Comparison of ENCODE assay signal across 21 cellular contexts in the genomic region with DNA sequence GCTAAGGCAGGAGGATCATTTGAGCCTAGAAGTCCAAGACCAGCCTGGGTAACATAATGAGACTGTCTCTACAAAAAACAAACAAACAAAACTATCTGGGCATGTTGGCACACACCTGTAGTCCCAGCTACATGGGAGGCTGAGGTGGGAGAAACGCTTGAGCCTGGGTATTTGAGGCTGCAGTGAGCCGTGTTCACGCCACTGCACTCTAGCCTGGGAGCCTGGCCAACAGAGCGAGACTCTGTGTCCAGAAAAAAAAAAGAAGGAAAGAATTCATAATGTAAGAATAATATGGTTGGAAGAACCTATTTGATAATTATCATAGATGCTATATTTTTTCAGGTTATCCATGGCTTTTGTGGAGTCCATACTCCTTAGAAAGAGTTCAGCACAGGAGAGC. TPM values are rescaled to one million over a fixed set of nuclear protein-coding genes. Genes with fewer than 3 reads are reported as not detected.
DNase-seq lines count a peak whose midpoint lies in the region; ATAC-seq and TF ChIP-seq lines count a peak whose summit lies in the region.
"Had no signal": no experiment of that assay in that cellular context is flagged by ENCODE, and none has a peak within 500 bp of the region (broad histone marks: within the 10 kb centered on the region; RNA-seq: fewer than 3 reads in every experiment).

No MANE protein-coding gene starts in this region.

- H3K27ac ChIP-seq in temporal lobe (ENCODE audit: low read depth, low read length) = peak overlapping the region; percentile 44
- H3K27ac ChIP-seq: A549; BLaER1 treated with 17β-estradiol and CSF1 and Interleukin-3, amounts not matched to agents 10 nM and 100 nM had no signal

- TF ChIP-seq CTCF in brain (conservative IDR thresholded peaks at IDR 0.05) (no peak), nephron (IDR thresholded peaks at IDR 0.05; ENCODE audit: unreplicated experiment in 3 of 3) (no peak)

- H3K36me3 Mint-ChIP-seq in brain (no peaks in the 10 kb centered on the region), nephron (ENCODE audit: low read depth) (no peaks in the 10 kb centered on the region)
- H3K36me3 Mint-ChIP-seq: CD14-positive monocyte; CD8-positive, alpha-beta memory T cell had no signal

- H3K4me1 Mint-ChIP-seq in brain (peaks cover 68% of the 10 kb centered on the region), nephron (peaks cover 48% of the 10 kb centered on the region)
- H3K4me1 Mint-ChIP-seq: CD14-positive monocyte; CD8-positive, alpha-beta memory T cell had no signal

- DNase-seq in NCI-H748 (lab: John Stamatoyannopoulos, UW; ENCODE audit: unreplicated experiment) = no peak
- DNase-seq: 8988T; ACHN; AML-193; BE2C; CD4-positive, alpha-beta T cell; CD8-positive, alpha-beta memory T cell; DMS 273 treated with DMSO at 0.1 percent for 48 hours; DMS79; EL; GDM1; GOT3 had no signal

- ATAC-seq in GM21529 (IDR thresholded peaks at IDR 0.05; ENCODE audit: unreplicated experiment) (no peak), HG03571 (IDR thresholded peaks at IDR 0.05; ENCODE audit: unreplicated experiment) (no peak)
- ATAC-seq: A549, GM12878 had no signal

- peaks cover 30% of the 10 kb centered on the region for H3K27me3 Mint-ChIP-seq in brain
- peaks cover 9% of the 10 kb centered on the region for H3K27me3 Mint-ChIP-seq in nephron (ENCODE audit: low read depth)

- peak overlapping the region in 1 of 5 experiments; percentile 8 for H3K4me3 Mint-ChIP-seq in brain
- no peak overlapping the region for H3K4me3 Mint-ChIP-seq in nephron
- H3K4me3 Mint-ChIP-seq: CD14-positive monocyte; CD4-positive, alpha-beta T cell; CD8-positive, alpha-beta memory T cell had no signal

- H3K27ac Mint-ChIP-seq in brain (peak overlapping the region in 3 of 5 experiments; percentile 6 to 71 (median 26)), nephron (peak overlapping the region; percentile 22 to 86 (median 62))
- H3K27ac Mint-ChIP-seq: CD14-positive monocyte; CD4-positive, alpha-beta T cell; CD8-positive, alpha-beta memory T cell had no signal

- H3K9me3 Mint-ChIP-seq in brain (no peaks in the 10 kb centered on the region), nephron (peaks cover 2% of the 10 kb centered on the region)
- H3K9me3 Mint-ChIP-seq: CD4-positive, alpha-beta T cell had no signal

RNA-seq across cellular contexts. Expression of a gene that starts 26.0 kb away (rescaled TPM):
- 0.41 TPM for polyA plus RNA-seq in brain (ENCODE audit: insufficient read depth, low read depth, low replicate concordance)
- 10.1 TPM for total RNA-seq in temporal lobe
- polyA plus RNA-seq: CD14-positive monocyte; CD8-positive, alpha-beta memory T cell had no signal

RNA-seq across cellular contexts. Expression of a gene that starts 32.6 kb away (rescaled TPM):
- 21.8 TPM for polyA plus RNA-seq in brain (ENCODE audit: insufficient read depth, low read depth, low replicate concordance)
- 56.5 TPM for total RNA-seq in temporal lobe

RNA-seq across cellular contexts. Expression of a gene that starts 45.2 kb away (rescaled TPM):
- polyA plus RNA-seq in brain (ENCODE audit: insufficient read depth, low read depth, low replicate concordance) = 2.1 TPM
- total RNA-seq in temporal lobe = not detected
- total RNA-seq: CD4-positive, alpha-beta T cell; CD8-positive, alpha-beta memory T cell had no signal
- polyA plus RNA-seq: CD14-positive monocyte; CD8-positive, alpha-beta memory T cell had no signal
